10 cellular contexts compared by ENCODE assay signal in genomic region chr11:64687641-64688533, GRCh38. TPM values are rescaled to one million over a fixed set of nuclear protein-coding genes. Genes with fewer than 3 reads are reported as not detected.
A peak's percentile ranks its signal among the peaks of the same experiment; 100 is the strongest.
DNase-seq lines count a peak whose midpoint lies in the region; ATAC-seq and TF ChIP-seq lines count a peak whose summit lies in the region.
"Had no signal": no experiment of that assay in that cellular context is flagged by ENCODE, and none has a peak within 500 bp of the region (broad histone marks: within the 10 kb centered on the region; RNA-seq: fewer than 3 reads in every experiment).

No MANE protein-coding gene starts in this region.

- H3T11ph ChIP-seq in H9 (ENCODE audit: low read length), result no peak overlapping the region

- H3K27me3 ChIP-seq in H9 (ENCODE audit: insufficient read depth, low read length), result no peaks in the 10 kb centered on the region

- H2AFZ ChIP-seq in H9 (ENCODE audit: low read length), result no peak overlapping the region

- no peak overlapping the region for H2BK120ac ChIP-seq in H9 (ENCODE audit: low read depth, low read length, poor library complexity, severe bottlenecking)

- POLR2A ChIA-PET in activated B cell treated with CpG ODN at 0.5 μM for 24 hours (lab: Charles Lee), result interaction anchor here (0.6 to 2.7 kb wide), 14 partner anchors 13 to 522 kb away, joined by 3 to 42 read pairs (median 4); partner anchors contain the start of genes NRXN2, RASGRP2, SF1 and ZNHIT2
- POLR2A ChIA-PET in activated CD4-positive, alpha-beta memory T cell treated with anti-CD3 and anti-CD28 coated beads for 36 hours (lab: Charles Lee), result interaction anchor here (0.9 kb wide), 1 partner anchor 56 kb away, joined by 3 read pairs; no protein-coding TSS in a partner anchor

- H3K27ac Mint-ChIP-seq in H9, result peak overlapping the region in 1 of 3 experiments; percentile 95; a peak in 1 of 7 replicates
- H3K27ac Mint-ChIP-seq in activated B cell treated with CpG ODN at 0.5 μM for 24 hours, result peak overlapping the region; percentile 82
- peak overlapping the region in 5 of 6 donors; percentile 10 to 81 (median 62) for H3K27ac Mint-ChIP-seq in immature natural killer cell
- peak overlapping the region; percentile 48 for H3K27ac Mint-ChIP-seq in stimulated activated effector memory CD8-positive, alpha-beta T cell treated with anti-CD3 and anti-CD28 coated beads, Interleukin-12 subunit alpha, Interleukin-12 subunit beta, amount 100 ng/mL, for 72 hours
- H3K27ac Mint-ChIP-seq in activated CD4-positive, alpha-beta memory T cell treated with anti-CD3 and anti-CD28 coated beads for 36 hours, result no peak overlapping the region

- H3K9me3 ChIP-seq in H9 (ENCODE audit: control insufficient read depth, low read depth, low read length), result no peaks in the 10 kb centered on the region
- H3K9me3 ChIP-seq: neutrophil had no signal

- no peak overlapping the region; the same call in 1 of the 2 replicates for H3K4ac ChIP-seq in H9 (ENCODE audit: low read depth, low read length)

- TF ChIP-seq CTCF in H9 (conservative IDR thresholded peaks at IDR 0.05) (no peak), activated B cell treated with CpG ODN at 0.5 μM for 24 hours (IDR thresholded peaks at IDR 0.05) (no peak)

- DNase-seq in H9, result peak; percentile 40
- no peak for DNase-seq in activated B cell treated with CpG ODN at 0.5 μM for 24 hours
- no peak for DNase-seq in immature natural killer cell
- DNase-seq in stimulated activated effector memory CD8-positive, alpha-beta T cell treated with anti-CD3 and anti-CD28 coated beads, Interleukin-12 subunit alpha, Interleukin-12 subunit beta, amount 100 ng/mL, for 72 hours (ENCODE audit: low spot score in 2 of 2), result no peak
- no peak for DNase-seq in activated CD4-positive, alpha-beta memory T cell treated with anti-CD3 and anti-CD28 coated beads for 36 hours
- DNase-seq in NCI-H1694 treated with DMSO at 0.1 percent for 48 hours (lab: John Stamatoyannopoulos, UW), result no peak
- DNase-seq in NCI-H2227 treated with DMSO at 0.1 percent for 48 hours (lab: John Stamatoyannopoulos, UW), result no peak

- H4K20me1 ChIP-seq in H9 (ENCODE audit: control insufficient read depth, insufficient read depth, insufficient read length), result no peaks in the 10 kb centered on the region

- CTCF ChIA-PET in activated B cell treated with CpG ODN at 0.5 μM for 24 hours (lab: Charles Lee), result interaction anchor here (0.7 to 3.0 kb wide), 27 partner anchors 8 to 434 kb away, joined by 3 to 49 read pairs (median 6); partner anchors contain the start of genes FAU, MAP4K2, MRPL49 and NRXN2
- CTCF ChIA-PET in activated CD4-positive, alpha-beta memory T cell treated with anti-CD3 and anti-CD28 coated beads for 36 hours (lab: Charles Lee), result interaction anchor here (0.7 to 2.7 kb wide), 24 partner anchors 8 to 461 kb away, joined by 3 to 45 read pairs (median 5); partner anchors contain the start of genes NUDT22, RASGRP2 and TRPT1

- H3K56ac ChIP-seq in H9 (ENCODE audit: insufficient read length, low read depth, low read length), result no peak overlapping the region

- no peak overlapping the region for H3K23ac ChIP-seq in H9 (ENCODE audit: insufficient read length, low read depth, low read length)

- no peak overlapping the region; the same call in 1 of the 2 replicates for H2BK15ac ChIP-seq in H9 (ENCODE audit: low read depth, low read length)

- H3K23me2 ChIP-seq in H9 (ENCODE audit: insufficient read length, low read depth, low read length, poor library complexity, severe bottlenecking), result peaks cover 2% of the 10 kb centered on the region

- H2BK12ac ChIP-seq in H9 (ENCODE audit: insufficient read length, low read depth, low read length), result no peak overlapping the region

- H3K79me2 ChIP-seq in H9 (ENCODE audit: insufficient read depth, low read length), result no peaks in the 10 kb centered on the region

- H3K36me3 Mint-ChIP-seq in H9 (ENCODE audit: insufficient read depth in 1 of 3, low read depth in 3 of 3) (no peaks in the 10 kb centered on the region), activated B cell treated with CpG ODN at 0.5 μM for 24 hours (ENCODE audit: low read depth) (no peaks in the 10 kb centered on the region), immature natural killer cell (no peaks in the 10 kb centered on the region)
- no peaks in the 10 kb centered on the region for H3K36me3 Mint-ChIP-seq in stimulated activated effector memory CD8-positive, alpha-beta T cell treated with anti-CD3 and anti-CD28 coated beads, Interleukin-12 subunit alpha, Interleukin-12 subunit beta, amount 100 ng/mL, for 72 hours
- H3K36me3 Mint-ChIP-seq in activated CD4-positive, alpha-beta memory T cell treated with anti-CD3 and anti-CD28 coated beads for 36 hours, result no peaks in the 10 kb centered on the region

- H3K9ac ChIP-seq in H9 (ENCODE audit: extremely low read depth, insufficient read length, low read length), result no peak overlapping the region

- no peak overlapping the region for H3K27ac ChIP-seq in H9 (ENCODE audit: insufficient read length, low read depth, low read length)
- H3K27ac ChIP-seq: neutrophil had no signal

- intact Hi-C loops in activated B cell treated with CpG ODN at 0.5 μM for 24 hours (cut with micrococcal nuclease), result loop anchor here (1.0 to 5.0 kb wide), 8 partner anchors 17 to 429 kb away; partner anchors contain the start of genes NRXN2, SF1 and ZNHIT2
- intact Hi-C loops in activated CD4-positive, alpha-beta memory T cell treated with anti-CD3 and anti-CD28 coated beads for 36 hours (cut with micrococcal nuclease), result loop anchor here (1.0 kb wide), 2 partner anchors 35 to 54 kb away; partner anchors contain the start of gene NRXN2

- no peak overlapping the region for H3K18ac ChIP-seq in H9 (ENCODE audit: insufficient read length, low read depth, low read length)

- no peak for ATAC-seq in activated B cell treated with CpG ODN at 0.5 μM for 24 hours (ENCODE audit: low read depth)
- no peak for ATAC-seq in stimulated activated effector memory CD8-positive, alpha-beta T cell treated with anti-CD3 and anti-CD28 coated beads, Interleukin-12 subunit alpha, Interleukin-12 subunit beta, amount 100 ng/mL, for 72 hours
- ATAC-seq in GM18502 (IDR thresholded peaks at IDR 0.05; ENCODE audit: poor library complexity, unreplicated experiment), result no peak

- no peak overlapping the region for H4K8ac ChIP-seq in H9 (replicated peaks; ENCODE audit: insufficient read length, low read depth, low read length)

- H3K79me1 ChIP-seq in H9 (ENCODE audit: insufficient read depth, low read depth, low read length, poor library complexity, severe bottlenecking), result no peaks in the 10 kb centered on the region

- peaks cover 14 to 25% of the 10 kb centered on the region in 2 experiments for H3K4me1 Mint-ChIP-seq in H9
- peaks cover 19% of the 10 kb centered on the region for H3K4me1 Mint-ChIP-seq in activated B cell treated with CpG ODN at 0.5 μM for 24 hours
- H3K4me1 Mint-ChIP-seq in immature natural killer cell, result peaks cover 12 to 16% of the 10 kb centered on the region in 2 donors
- peaks cover 31% of the 10 kb centered on the region for H3K4me1 Mint-ChIP-seq in stimulated activated effector memory CD8-positive, alpha-beta T cell treated with anti-CD3 and anti-CD28 coated beads, Interleukin-12 subunit alpha, Interleukin-12 subunit beta, amount 100 ng/mL, for 72 hours
- H3K4me1 Mint-ChIP-seq in activated CD4-positive, alpha-beta memory T cell treated with anti-CD3 and anti-CD28 coated beads for 36 hours (ENCODE audit: low read depth), result peaks cover 7% of the 10 kb centered on the region

- no CpG with 5 or more reads among the region's 19 CpGs for whole genome bisulfite sequencing in H9 (ENCODE audit: extremely low coverage, insufficient read length, low lambda C conversion rate)

- H2BK5ac ChIP-seq in H9 (ENCODE audit: insufficient read length, low read length), result no peak overlapping the region

- H3K4me3 Mint-ChIP-seq in H9 (peak overlapping the region; percentile 86 to 88; a peak in 4 of 5 replicates), activated B cell treated with CpG ODN at 0.5 μM for 24 hours (peak overlapping the region; percentile 82), immature natural killer cell (peak overlapping the region; percentile 61 to 80 (median 71))
- peak overlapping the region; percentile 39 for H3K4me3 Mint-ChIP-seq in stimulated activated effector memory CD8-positive, alpha-beta T cell treated with anti-CD3 and anti-CD28 coated beads, Interleukin-12 subunit alpha, Interleukin-12 subunit beta, amount 100 ng/mL, for 72 hours
- no peak overlapping the region for H3K4me3 Mint-ChIP-seq in activated CD4-positive, alpha-beta memory T cell treated with anti-CD3 and anti-CD28 coated beads for 36 hours

- H3K4me2 ChIP-seq in H9 (ENCODE audit: insufficient read depth, insufficient read length, low read length), result peak overlapping the region; percentile 69

- no peak overlapping the region for H2BK20ac ChIP-seq in H9 (ENCODE audit: low read depth, low read length, poor library complexity, severe bottlenecking)

- H4K5ac ChIP-seq in H9 (ENCODE audit: insufficient read length, low read depth, low read length), result no peak overlapping the region

- H3K4me1 ChIP-seq in H9 (ENCODE audit: insufficient read depth, low read length), result no peaks in the 10 kb centered on the region

- H4K91ac ChIP-seq in H9 (ENCODE audit: insufficient read length, low read depth, low read length), result no peak overlapping the region

- H3K27me3 Mint-ChIP-seq in H9 (ENCODE audit: low read depth) (peaks cover 61% of the 10 kb centered on the region), activated B cell treated with CpG ODN at 0.5 μM for 24 hours (peaks cover 13% of the 10 kb centered on the region), immature natural killer cell (ENCODE audit: low read depth in 3 of 3) (peaks cover 4 to 11% (median 8%) of the 10 kb centered on the region in 3 donors)
- peaks cover 9% of the 10 kb centered on the region for H3K27me3 Mint-ChIP-seq in activated CD4-positive, alpha-beta memory T cell treated with anti-CD3 and anti-CD28 coated beads for 36 hours

- no peak overlapping the region for H3K14ac ChIP-seq in H9 (ENCODE audit: insufficient read depth, low read length)

- H2AK5ac ChIP-seq in H9 (ENCODE audit: insufficient read length, low read length), result no peak overlapping the region

- H3K9me3 Mint-ChIP-seq in H9 (no peaks in the 10 kb centered on the region), activated B cell treated with CpG ODN at 0.5 μM for 24 hours (no peaks in the 10 kb centered on the region), immature natural killer cell (no peaks in the 10 kb centered on the region)
- no peaks in the 10 kb centered on the region for H3K9me3 Mint-ChIP-seq in stimulated activated effector memory CD8-positive, alpha-beta T cell treated with anti-CD3 and anti-CD28 coated beads, Interleukin-12 subunit alpha, Interleukin-12 subunit beta, amount 100 ng/mL, for 72 hours
- H3K9me3 Mint-ChIP-seq in activated CD4-positive, alpha-beta memory T cell treated with anti-CD3 and anti-CD28 coated beads for 36 hours, result no peaks in the 10 kb centered on the region

RNA-seq across cellular contexts. Expression of gene NRXN2, which starts 35.1 kb away (rescaled TPM):
- 3.9 and 4.8 TPM in 2 replicates for total RNA-seq in H9 (2021)
- total RNA-seq in activated B cell treated with CpG ODN at 0.5 μM for 24 hours, result 0.54 and 0.73 TPM in 2 replicates
- 1 to 10 TPM in 2 of 3 donors, under 1 TPM in 1; 0.44 to 3.6 (median 3.2) TPM for polyA plus RNA-seq in immature natural killer cell
- under 1 TPM; 0.31 to 0.41 TPM for total RNA-seq in activated CD4-positive, alpha-beta memory T cell treated with anti-CD3 and anti-CD28 coated beads for 36 hours

RNA-seq across cellular contexts. Expression of gene RASGRP2, which starts 56.1 kb away (rescaled TPM):
- total RNA-seq in H9 (2021), result 24.0 and 26.9 TPM in 2 replicates
- 165 and 177 TPM in 2 replicates for total RNA-seq in activated B cell treated with CpG ODN at 0.5 μM for 24 hours
- 100 to 1,000 TPM; 142 to 165 (median 154) TPM for polyA plus RNA-seq in immature natural killer cell
- 1 to 10 TPM; 7.5 to 8.2 TPM for total RNA-seq in activated CD4-positive, alpha-beta memory T cell treated with anti-CD3 and anti-CD28 coated beads for 36 hours
- total RNA-seq: RPMI7951 had no signal
